In the genomic region with DNA sequence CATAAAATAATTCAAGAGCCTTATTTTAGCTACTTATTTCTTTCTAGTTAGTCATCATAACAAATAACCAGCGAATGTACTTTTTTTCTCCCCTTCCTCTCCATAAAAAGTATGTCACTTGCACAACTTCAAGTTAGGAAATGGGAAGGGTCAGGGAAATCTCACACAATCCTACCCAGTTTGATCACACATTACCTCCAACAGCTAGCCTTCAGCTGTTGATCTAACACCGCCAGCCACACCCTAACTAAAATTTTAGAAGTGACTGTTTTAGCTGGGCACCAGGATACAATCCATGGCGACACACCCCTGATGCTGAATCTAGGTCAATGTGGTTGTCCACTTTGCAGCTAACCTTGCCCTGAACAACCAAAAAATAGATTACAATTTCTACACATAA, we compare ENCODE assay signal across 23 cellular contexts. TPM values are rescaled to one million over a fixed set of nuclear protein-coding genes. Genes with fewer than 3 reads are reported as not detected.
DNase-seq lines count a peak whose midpoint lies in the region; TF ChIP-seq lines count a peak whose summit lies in the region.
"Had no signal": no experiment of that assay in that cellular context is flagged by ENCODE, and none has a peak within 500 bp of the region (broad histone marks: within the 10 kb centered on the region; RNA-seq: fewer than 3 reads in every experiment).

No MANE protein-coding gene starts in this region.

- no peaks in the 10 kb centered on the region for H3K27me3 Mint-ChIP-seq in nephron (ENCODE audit: low read depth)
- H3K27me3 Mint-ChIP-seq: activated CD4-positive, alpha-beta T cell treated with anti-CD3 and anti-CD28 coated beads, Interleukin-2, amount 10 ng/mL, durations not matched to agents 7 days and 5 days; type B pancreatic cell had no signal

- H3K4me3 ChIP-seq in ascending aorta (no peak overlapping the region), fibroblast of the aortic adventitia (ENCODE audit: low read depth, low read length) (no peak overlapping the region), transverse colon (no peak overlapping the region), HAP-1 (no peak overlapping the region)
- H3K4me3 ChIP-seq: adrenal gland, lung, right lobe of liver, stomach had no signal

- no peaks in the 10 kb centered on the region for H3K9me3 Mint-ChIP-seq in nephron
- H3K9me3 Mint-ChIP-seq: activated CD4-positive, alpha-beta T cell treated with anti-CD3 and anti-CD28 coated beads, Interleukin-2, amount 10 ng/mL, durations not matched to agents 7 days and 5 days; H9 had no signal

- peaks cover 57% of the 10 kb centered on the region for H3K4me1 Mint-ChIP-seq in nephron
- H3K4me1 Mint-ChIP-seq: activated CD4-positive, alpha-beta T cell treated with anti-CD3 and anti-CD28 coated beads, Interleukin-2, amount 10 ng/mL, durations not matched to agents 7 days and 5 days; H9 had no signal

- CTCF ChIA-PET in GM10248 (lab: Yijun Ruan, JAX), result interaction anchor here (1.7 to 2.3 kb wide), 3 partner anchors 9 to 20 kb away, joined by 5 to 9 read pairs (median 6); no protein-coding TSS in a partner anchor

- TF ChIP-seq CTCF in ascending aorta (IDR thresholded peaks at IDR 0.05), result no peak
- no peak for TF ChIP-seq CTCF in fibroblast of the aortic adventitia (IDR thresholded peaks at IDR 0.05; ENCODE audit: insufficient read depth, low read length)
- TF ChIP-seq CTCF in nephron (IDR thresholded peaks at IDR 0.05; ENCODE audit: unreplicated experiment in 3 of 3), result no peak
- no peak for TF ChIP-seq CTCF in transverse colon (IDR thresholded peaks at IDR 0.05)
- TF ChIP-seq CTCF in GM10248 (IDR thresholded peaks at IDR 0.05; ENCODE audit: control extremely low read depth, extremely low read depth, low read depth, missing control alignments), result no peak

- H3K27ac ChIP-seq in ascending aorta (peak overlapping the region; percentile 68 to 75), transverse colon (peak overlapping the region; percentile 5 to 47 (median 40))
- H3K27ac ChIP-seq: C4-2B, right lobe of liver had no signal

- H3K27me3 ChIP-seq in ascending aorta, result no peaks in the 10 kb centered on the region
- no peaks in the 10 kb centered on the region for H3K27me3 ChIP-seq in transverse colon
- H3K27me3 ChIP-seq in HAP-1 (ENCODE audit: low read depth), result no peaks in the 10 kb centered on the region
- H3K27me3 ChIP-seq: adrenal gland, right lobe of liver, stomach had no signal

- H3K27ac Mint-ChIP-seq in nephron, result peak overlapping the region; percentile 9 to 98 (median 93)
- H3K27ac Mint-ChIP-seq: activated CD4-positive, alpha-beta T cell treated with anti-CD3 and anti-CD28 coated beads, Interleukin-2, amount 10 ng/mL, durations not matched to agents 7 days and 5 days; type B pancreatic cell had no signal

- H3K4me3 Mint-ChIP-seq in nephron, result peak overlapping the region in 1 of 3 experiments; percentile 45
- H3K4me3 Mint-ChIP-seq: activated CD4-positive, alpha-beta T cell treated with anti-CD3 and anti-CD28 coated beads, Interleukin-2, amount 10 ng/mL, durations not matched to agents 7 days and 5 days; H9; type B pancreatic cell had no signal

- H3K36me3 Mint-ChIP-seq in nephron (ENCODE audit: low read depth), result no peaks in the 10 kb centered on the region
- H3K36me3 Mint-ChIP-seq: type B pancreatic cell had no signal

- no peaks in the 10 kb centered on the region for H3K9me3 ChIP-seq in ascending aorta
- no peaks in the 10 kb centered on the region for H3K9me3 ChIP-seq in transverse colon
- no peaks in the 10 kb centered on the region for H3K9me3 ChIP-seq in HAP-1
- H3K9me3 ChIP-seq: adrenal gland, right lobe of liver, stomach had no signal

- 75 to 85% methylated on average over 2 to 3 of the region's 3 CpGs for WGBS in transverse colon (ENCODE audit: low coverage in 1 of 2), 2 donors

- DNase-seq in ascending aorta (ENCODE audit: low spot score in 2 of 2) (no peak), fibroblast of the aortic adventitia (ENCODE audit: low read depth) (peak; percentile 51), transverse colon (no peak), DMS153 (lab: John Stamatoyannopoulos, UW) (no peak), GM10248 (ENCODE audit: extremely low spot score) (no peak), HAP-1 (ENCODE audit: low spot score in 2 of 2) (no peak)
- DNase-seq: activated CD4-positive, alpha-beta T cell treated with anti-CD3 and anti-CD28 coated beads, Interleukin-2, amount 10 ng/mL, durations not matched to agents 7 days and 5 days; activated T-cell treated with anti-CD3 and anti-CD28 coated beads, Interleukin-2, amount 50 U/mL, for 48 hours; adrenal gland; H9; kidney glomerular epithelial cell; NCI-H1092 treated with DMSO at 0.1 percent for 48 hours; NCI-H187; NCI-H2171 treated with DMSO at 0.1 percent for 48 hours; NCI-H524 treated with DMSO at 0.1 percent for 48 hours; right lobe of liver; SIG-M5; stomach; T-helper 9 cell had no signal

- H3K4me1 ChIP-seq in ascending aorta (peaks cover 0 to 17% of the 10 kb centered on the region in 2 donors), transverse colon (no peaks in the 10 kb centered on the region), HAP-1 (no peaks in the 10 kb centered on the region)
- H3K4me1 ChIP-seq: adrenal gland, right lobe of liver had no signal

- H3K36me3 ChIP-seq in ascending aorta (no peaks in the 10 kb centered on the region), transverse colon (no peaks in the 10 kb centered on the region), HAP-1 (replicated peaks) (no peaks in the 10 kb centered on the region)
- H3K36me3 ChIP-seq: adrenal gland, right lobe of liver, stomach had no signal

- no peak for TF ChIP-seq EP300 in transverse colon (IDR thresholded peaks at IDR 0.05; ENCODE audit: low read depth)

- in situ Hi-C loops in transverse colon (cut with MboI; ENCODE audit: low pct_ligation_motif_present in 1 of 4, low pct_unique_long_range_greater_than_20kb in 1 of 4, low sequenced_read_pairs in 3 of 4) (no loop called here), HAP-1 (cut with MboI; ENCODE audit: low sequenced_read_pairs) (no loop called here)

- intact Hi-C loops in ascending aorta (cut with DNase I), result no loop called here
- intact Hi-C loops in transverse colon (cut with DNase I; ENCODE audit: low total_unique reads), result loop anchor here (10.0 kb wide), 1 partner anchor 72 kb away; no protein-coding TSS in a partner anchor

- no peak for TF ChIP-seq POLR2A in transverse colon (IDR thresholded peaks at IDR 0.05)

- POLR2A ChIA-PET in GM10248 (lab: Yijun Ruan, JAX), result no interaction called here

RNA-seq across cellular contexts. Expression of a gene that starts 7.4 kb away (rescaled TPM):
- total RNA-seq in ascending aorta, result 411 TPM
- 1,653 and 14,045 TPM in 2 replicates for total RNA-seq in fibroblast of the aortic adventitia (ENCODE audit: low replicate concordance)
- total RNA-seq in transverse colon, result 100 to 1,000 TPM; 103 to 424 (median 114) TPM
- total RNA-seq: activated CD4-positive, alpha-beta T cell treated with anti-CD3 and anti-CD28 coated beads, Interleukin-2, amount 10 ng/mL, durations not matched to agents 7 days and 5 days; H9 had no signal
